In genomic region chr5:91963166-91963565, GRCh38 we compare ENCODE assay signal across 27 cellular contexts.
"Had no signal": no experiment of that assay in that cellular context is flagged by ENCODE, and none has a peak within 500 bp of the region (broad histone marks: within the 10 kb centered on the region; RNA-seq: fewer than 3 reads in every experiment).

No MANE protein-coding gene starts in this region.

- H3K4me1 ChIP-seq: esophagus muscularis mucosa, esophagus squamous epithelium, foreskin keratinocyte, gastrocnemius medialis, gastroesophageal sphincter, heart left ventricle, heart right ventricle had no signal

- FAIRE-seq: colon, endometrium, endothelial cell of umbilical vein, frontal cortex had no signal

- H3K4me3 ChIP-seq: coronary artery, dorsolateral prefrontal cortex, esophagus muscularis mucosa, esophagus squamous epithelium, gastrocnemius medialis, gastroesophageal sphincter, heart left ventricle, heart right ventricle had no signal

- H3K9me3 ChIP-seq: esophagus squamous epithelium, gastrocnemius medialis had no signal

- H3K27me3 ChIP-seq: dorsolateral prefrontal cortex, esophagus muscularis mucosa, esophagus squamous epithelium, foreskin keratinocyte, gastrocnemius medialis, gastroesophageal sphincter, heart left ventricle, heart right ventricle had no signal

- DNase-seq: cortex of kidney; dermis blood vessel endothelial cell; dorsolateral prefrontal cortex; effector CD4-positive, alpha-beta T cell; effector CD8-positive, alpha-beta T cell; effector memory CD4-positive, alpha-beta T cell; effector memory CD8-positive, alpha-beta T cell; endodermal cell; erythroblast; esophagus squamous epithelium; foreskin fibroblast; foreskin keratinocyte; foreskin melanocyte; gastrocnemius medialis; glutamatergic neuron; head of caudate nucleus; heart left ventricle; heart right ventricle had no signal

- H3K27ac ChIP-seq: coronary artery, dorsolateral prefrontal cortex, epithelial cell of prostate, esophagus muscularis mucosa, esophagus squamous epithelium, foreskin keratinocyte, gastrocnemius medialis, gastroesophageal sphincter, heart left ventricle, heart right ventricle had no signal

- H3K36me3 ChIP-seq: esophagus muscularis mucosa, esophagus squamous epithelium, gastrocnemius medialis, gastroesophageal sphincter, heart left ventricle, heart right ventricle had no signal

- ATAC-seq: effector memory CD8-positive, alpha-beta T cell; esophagus mucosa; foreskin keratinocyte; gastrocnemius medialis; gastroesophageal sphincter; heart left ventricle; heart right ventricle had no signal
